In genomic region chr9:26947736-26948135, GRCh38 we compare ENCODE assay signal across 8 cellular contexts. TPM values are rescaled to one million over a fixed set of nuclear protein-coding genes. Genes with fewer than 3 reads are reported as not detected.
DNase-seq lines count a peak whose midpoint lies in the region; ATAC-seq lines count a peak whose summit lies in the region.

No MANE protein-coding gene starts in this region.

- H3K27me3 Mint-ChIP-seq in activated T-helper 17 cell treated with anti-CD3 and anti-CD28 coated beads, Interleukin-2, amount 50 U/mL, for 72 hours = peaks cover 4% of the 10 kb centered on the region

- peak overlapping the region; percentile 63 for H3K27ac ChIP-seq in iPS-20b (ENCODE audit: low read length)

- peak overlapping the region; percentile 83 for H3K4me3 Mint-ChIP-seq in activated T-helper 17 cell treated with anti-CD3 and anti-CD28 coated beads, Interleukin-2, amount 50 U/mL, for 72 hours
- peak overlapping the region; percentile 83 for H3K4me3 Mint-ChIP-seq in stimulated activated effector memory CD8-positive, alpha-beta T cell treated with anti-CD3 and anti-CD28 coated beads, Interleukin-12 subunit alpha, Interleukin-12 subunit beta, amount 100 ng/mL, for 72 hours

- peaks cover 10% of the 10 kb centered on the region; the same call in 1 of the 2 replicates for H3K4me1 ChIP-seq in iPS-20b (ENCODE audit: insufficient read depth, low read length)

- peaks cover 26% of the 10 kb centered on the region for H3K36me3 Mint-ChIP-seq in activated T-helper 17 cell treated with anti-CD3 and anti-CD28 coated beads, Interleukin-2, amount 50 U/mL, for 72 hours (ENCODE audit: low read depth)
- H3K36me3 Mint-ChIP-seq in stimulated activated effector memory CD8-positive, alpha-beta T cell treated with anti-CD3 and anti-CD28 coated beads, Interleukin-12 subunit alpha, Interleukin-12 subunit beta, amount 100 ng/mL, for 72 hours = peaks cover 15% of the 10 kb centered on the region

- no peaks in the 10 kb centered on the region for H3K9me3 Mint-ChIP-seq in activated T-helper 17 cell treated with anti-CD3 and anti-CD28 coated beads, Interleukin-2, amount 50 U/mL, for 72 hours
- no peaks in the 10 kb centered on the region for H3K9me3 Mint-ChIP-seq in stimulated activated effector memory CD8-positive, alpha-beta T cell treated with anti-CD3 and anti-CD28 coated beads, Interleukin-12 subunit alpha, Interleukin-12 subunit beta, amount 100 ng/mL, for 72 hours

- peak overlapping the region; percentile 90 for H3K9ac ChIP-seq in iPS-20b (ENCODE audit: low read depth, low read length)

- no peaks in the 10 kb centered on the region for H3K27me3 ChIP-seq in iPS-20b (ENCODE audit: insufficient read depth, low read length)

- H3K9me3 ChIP-seq in iPS-20b (ENCODE audit: insufficient read depth, low read depth, low read length) = no peaks in the 10 kb centered on the region

- peaks cover 18% of the 10 kb centered on the region for H3K4me1 Mint-ChIP-seq in activated T-helper 17 cell treated with anti-CD3 and anti-CD28 coated beads, Interleukin-2, amount 50 U/mL, for 72 hours
- peaks cover 25% of the 10 kb centered on the region for H3K4me1 Mint-ChIP-seq in stimulated activated effector memory CD8-positive, alpha-beta T cell treated with anti-CD3 and anti-CD28 coated beads, Interleukin-12 subunit alpha, Interleukin-12 subunit beta, amount 100 ng/mL, for 72 hours

- H3K36me3 ChIP-seq in iPS-20b (ENCODE audit: insufficient read depth, low read depth, low read length) = 0 out of 2 replicates have a peak, but pooled peaks cover 5% of the 10 kb centered on the region

- peak overlapping the region; percentile 99 for H3K27ac Mint-ChIP-seq in activated T-helper 17 cell treated with anti-CD3 and anti-CD28 coated beads, Interleukin-2, amount 50 U/mL, for 72 hours
- H3K27ac Mint-ChIP-seq in stimulated activated effector memory CD8-positive, alpha-beta T cell treated with anti-CD3 and anti-CD28 coated beads, Interleukin-12 subunit alpha, Interleukin-12 subunit beta, amount 100 ng/mL, for 72 hours = peak overlapping the region; percentile 99

- peak; percentile 12 for DNase-seq in activated T-cell treated with anti-CD3 and anti-CD28 coated beads for 48 hours (ENCODE audit: low read depth)
- DNase-seq in activated T-cell treated with anti-CD3 and anti-CD28 coated beads for 4 hours = no peak
- no peak for DNase-seq in stimulated activated effector memory CD8-positive, alpha-beta T cell treated with anti-CD3 and anti-CD28 coated beads, Interleukin-12 subunit alpha, Interleukin-12 subunit beta, amount 100 ng/mL, for 72 hours (ENCODE audit: low spot score in 2 of 2)
- DNase-seq in mesenteric fat pad (ENCODE audit: low spot score) = no peak

- ATAC-seq in activated T-helper 17 cell treated with anti-CD3 and anti-CD28 coated beads, Interleukin-2, amount 50 U/mL, for 72 hours (replicated peaks) = no peak
- peak; percentile 46 for ATAC-seq in stimulated activated effector memory CD8-positive, alpha-beta T cell treated with anti-CD3 and anti-CD28 coated beads, Interleukin-12 subunit alpha, Interleukin-12 subunit beta, amount 100 ng/mL, for 72 hours
- ATAC-seq in GM18511 (IDR thresholded peaks at IDR 0.05; ENCODE audit: unreplicated experiment) = no peak
- no peak for ATAC-seq in HG02678 (IDR thresholded peaks at IDR 0.05; ENCODE audit: unreplicated experiment)

- H3K4me3 ChIP-seq in iPS-20b (ENCODE audit: low read length) = peak overlapping the region; percentile 90

RNA-seq across cellular contexts. Expression of gene PLAA, which starts 0.7 kb away (rescaled TPM):
- 10 to 100 TPM; 23.7 to 39.8 TPM for total RNA-seq in activated T-helper 17 cell treated with anti-CD3 and anti-CD28 coated beads, Interleukin-2, amount 50 U/mL, for 72 hours
- total RNA-seq in mesenteric fat pad = 23.3 TPM

RNA-seq across cellular contexts. Expression of gene IFT74, which starts 8.5 kb away (rescaled TPM):
- 10 to 100 TPM in 1 of 2 donors, 1 to 10 TPM in 1; 9.5 to 10.3 TPM for total RNA-seq in activated T-helper 17 cell treated with anti-CD3 and anti-CD28 coated beads, Interleukin-2, amount 50 U/mL, for 72 hours
- 8.5 TPM for total RNA-seq in mesenteric fat pad

RNA-seq across cellular contexts. Expression of gene CAAP1, which starts 55.1 kb away (rescaled TPM):
- 10 to 100 TPM; 14.9 to 18.3 TPM for total RNA-seq in activated T-helper 17 cell treated with anti-CD3 and anti-CD28 coated beads, Interleukin-2, amount 50 U/mL, for 72 hours
- 10.4 TPM for total RNA-seq in mesenteric fat pad

RNA-seq across cellular contexts. Expression of gene LRRC19, which starts 57.7 kb away (rescaled TPM):
- total RNA-seq in activated T-helper 17 cell treated with anti-CD3 and anti-CD28 coated beads, Interleukin-2, amount 50 U/mL, for 72 hours = not detected
- total RNA-seq in mesenteric fat pad = not detected
